8 cellular contexts compared by ENCODE assay signal in genomic region chr19:52601025-52601973, GRCh38. TPM values are rescaled to one million over a fixed set of nuclear protein-coding genes. Genes with fewer than 3 reads are reported as not detected.
DNase-seq lines count a peak whose midpoint lies in the region; ATAC-seq and TF ChIP-seq lines count a peak whose summit lies in the region.

No MANE protein-coding gene starts in this region.

- no peaks in the 10 kb centered on the region for H3K36me3 ChIP-seq in uterus

- no peaks in the 10 kb centered on the region for H3K27me3 ChIP-seq in uterus

- peak; percentile 85 for DNase-seq in NCI-H1105 treated with DMSO at 0.1 percent for 48 hours (lab: John Stamatoyannopoulos, UW)
- peak in 56 of 58 donors; percentile 1 to 90 (median 64) for DNase-seq in anterior cingulate cortex (lab: John Stamatoyannopoulos, UW)
- DNase-seq in hepatic stellate cell (ENCODE audit: low spot score) = peak; percentile 91
- DNase-seq in putamen (ENCODE audit: low spot score) = peak; percentile 71
- DNase-seq in uterus = peak; percentile 95 to 96

- H3K9me3 ChIP-seq in uterus = no peaks in the 10 kb centered on the region

- TF ChIP-seq POLR2A in uterus (IDR thresholded peaks at IDR 0.05) = peak in 1 of 2 donors; percentile 42

- peaks cover 11% of the 10 kb centered on the region for H3K4me1 Mint-ChIP-seq in T-helper 1 cell treated with Interleukin-12 subunit alpha and Interleukin-12 subunit beta and Interleukin-4 antibody, amounts not matched to agents 30 μg/mL and 1 μg/mL, for 36 hours (ENCODE audit: low read depth)

- H3K36me3 Mint-ChIP-seq in T-helper 1 cell treated with Interleukin-12 subunit alpha and Interleukin-12 subunit beta and Interleukin-4 antibody, amounts not matched to agents 30 μg/mL and 1 μg/mL, for 36 hours (ENCODE audit: low read depth) = peaks cover 52% of the 10 kb centered on the region

- H3K27ac ChIP-seq in uterus = peak overlapping the region; percentile 78 to 86

- peak overlapping the region; percentile 93 for H3K4me3 Mint-ChIP-seq in T-helper 1 cell treated with Interleukin-12 subunit alpha and Interleukin-12 subunit beta and Interleukin-4 antibody, amounts not matched to agents 30 μg/mL and 1 μg/mL, for 36 hours

- H3K27ac Mint-ChIP-seq in T-helper 1 cell treated with Interleukin-12 subunit alpha and Interleukin-12 subunit beta and Interleukin-4 antibody, amounts not matched to agents 30 μg/mL and 1 μg/mL, for 36 hours = peak overlapping the region; percentile 71

- H3K4me3 ChIP-seq in uterus = peak overlapping the region; percentile 72 to 78

- no peaks in the 10 kb centered on the region for H3K4me1 ChIP-seq in uterus

- H3K27me3 Mint-ChIP-seq in T-helper 1 cell treated with Interleukin-12 subunit alpha and Interleukin-12 subunit beta and Interleukin-4 antibody, amounts not matched to agents 30 μg/mL and 1 μg/mL, for 36 hours (ENCODE audit: low read depth) = no peaks in the 10 kb centered on the region

- peak; percentile 97 for ATAC-seq in HG02642 (IDR thresholded peaks at IDR 0.05; ENCODE audit: poor library complexity, unreplicated experiment)

- peaks cover 53% of the 10 kb centered on the region for H3K9me3 Mint-ChIP-seq in T-helper 1 cell treated with Interleukin-12 subunit alpha and Interleukin-12 subunit beta and Interleukin-4 antibody, amounts not matched to agents 30 μg/mL and 1 μg/mL, for 36 hours

- intact Hi-C loops in uterus (cut with DNase I; ENCODE audit: low total_unique reads) = no loop called here

- TF ChIP-seq CTCF in GM12873 (IDR thresholded peaks at IDR 0.05; ENCODE audit: insufficient read depth, low read depth, low read length, missing control alignments) = peak; percentile 16
- TF ChIP-seq CTCF in uterus (IDR thresholded peaks at IDR 0.05) = peak; percentile 22 to 40 (median 34)

RNA-seq across cellular contexts. Expression of gene ZNF701, which starts 31.2 kb away (rescaled TPM):
- total RNA-seq in uterus = 10 to 100 TPM in 2 of 4 donors, 1 to 10 TPM in 2; 2.9 to 32.8 (median 16.7) TPM

RNA-seq across cellular contexts. Expression of gene ZNF83, which starts 36.9 kb away (rescaled TPM):
- 100 to 1,000 TPM in 2 of 4 donors, 10 to 100 TPM in 2; 40.6 to 481 (median 100) TPM for total RNA-seq in uterus

Comparison
In these comparisons a context has a peak if more than half of its experiments do, and no peak if none do; other contexts are left out.
1. Peak in every context shown above with its lines: DNase-seq, ATAC-seq, H3K4me3 ChIP-seq and H3K27ac ChIP-seq.